In the genomic region with DNA sequence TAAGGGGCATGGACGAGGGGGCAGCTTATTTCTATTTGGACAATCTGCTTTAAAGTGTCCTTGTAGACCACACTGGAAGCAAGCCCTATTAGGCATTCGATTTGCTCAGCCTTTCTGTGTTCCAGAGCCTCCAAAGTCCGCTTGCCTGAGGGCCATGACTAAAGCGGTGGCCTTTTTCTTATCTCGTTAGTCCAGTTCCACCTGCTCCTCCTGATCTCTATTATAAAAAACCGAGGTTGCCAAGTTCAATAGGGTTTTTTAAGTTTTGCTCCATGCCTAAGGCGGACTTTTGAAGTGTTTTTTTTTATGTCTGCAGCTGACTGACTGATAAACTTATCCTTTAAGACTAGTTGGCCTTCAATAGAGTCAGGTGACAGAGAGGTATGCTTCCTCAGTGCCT, we compare ENCODE assay signal across 2 cellular contexts. TPM values are rescaled to one million over a fixed set of nuclear protein-coding genes. Genes with fewer than 3 reads are reported as not detected.
"Had no signal": no experiment of that assay in that cellular context is flagged by ENCODE, and none has a peak within 500 bp of the region (broad histone marks: within the 10 kb centered on the region; RNA-seq: fewer than 3 reads in every experiment).

No MANE protein-coding gene starts in this region.

RNA-seq across cellular contexts. Expression of gene ENTPD1, which starts 35.2 kb away (rescaled TPM):
- total RNA-seq: foreskin keratinocyte had no signal
- polyA plus RNA-seq: foreskin keratinocyte, mammary epithelial cell had no signal
